23 cellular contexts compared by ENCODE assay signal in genomic region chr7:125636320-125636962, GRCh38.
"Had no signal": no experiment of that assay in that cellular context is flagged by ENCODE, and none has a peak within 500 bp of the region (broad histone marks: within the 10 kb centered on the region; RNA-seq: fewer than 3 reads in every experiment).

No MANE protein-coding gene starts in this region.

- H3K4me3 ChIP-seq: coronary artery, esophagus squamous epithelium, left lung, mucosa of descending colon, right atrium auricular region, sigmoid colon, testis, tibial artery had no signal

- H3K27me3 ChIP-seq: esophagus squamous epithelium, left lung, neutrophil, right atrium auricular region, sigmoid colon, testis, tibial artery had no signal

- ATAC-seq: left cardiac atrium; left lung; mucosa of descending colon; natural killer cell treated with Interleukin-12 subunit alpha and Interleukin-12 subunit beta and Interleukin-15 and Interleukin-18, amount 100 ng/mL, for 72 hours; stimulated activated effector memory CD8-positive, alpha-beta T cell treated with anti-CD3 and anti-CD28 coated beads, Interleukin-12 subunit alpha, Interleukin-12 subunit beta, amount 100 ng/mL, for 72 hours had no signal

- H3K9me3 ChIP-seq: esophagus squamous epithelium, neutrophil, sigmoid colon, testis, tibial artery had no signal

- H3K4me1 ChIP-seq: esophagus squamous epithelium, left lung, parathyroid adenoma, right atrium auricular region, sigmoid colon, testis, tibial artery had no signal

- DNase-seq: dermis blood vessel endothelial cell; effector memory CD4-positive, alpha-beta T cell; erythroblast; esophagus squamous epithelium; foreskin melanocyte; left cardiac atrium; left lung; mesenchymal stem cell; mucosa of descending colon; naive B cell; sigmoid colon; stimulated activated CD4-positive, alpha-beta T cell treated with anti-CD3 and anti-CD28 coated beads, Interleukin-2, amount 100 ng/mL, for 24 hours; stimulated activated CD4-positive, alpha-beta T cell treated with anti-CD3 and anti-CD28 coated beads, Interleukin-4, amount 100 ng/mL, for 24 hours; stimulated activated naive CD4-positive, alpha-beta T cell treated with Interleukin-2 at 50 U/mL for 16 hours; substantia nigra; testis; tibial artery had no signal

- H3K36me3 ChIP-seq: esophagus squamous epithelium, left lung, neutrophil, right atrium auricular region, sigmoid colon, tibial artery had no signal

- H3K27ac ChIP-seq: coronary artery, esophagus squamous epithelium, left lung, neutrophil, parathyroid adenoma, right atrium auricular region, sigmoid colon, testis, tibial artery had no signal
